In genomic region chr7:6273380-6273837, GRCh38 we compare ENCODE assay signal across 8 cellular contexts. TPM values are rescaled to one million over a fixed set of nuclear protein-coding genes. Genes with fewer than 3 reads are reported as not detected.
A peak's percentile ranks its signal among the peaks of the same experiment; 100 is the strongest.
DNase-seq lines count a peak whose midpoint lies in the region; ATAC-seq and TF ChIP-seq lines count a peak whose summit lies in the region.

No MANE protein-coding gene starts in this region.

- H3K9ac ChIP-seq in SK-N-SH: no peak overlapping the region

- peaks cover 37% of the 10 kb centered on the region for H3K79me2 ChIP-seq in SK-N-SH (ENCODE audit: insufficient read depth)

- TF ChIP-seq CTCF in SK-N-SH (IDR thresholded peaks at IDR 0.05) (no peak), mesothelial cell of epicardium (IDR thresholded peaks at IDR 0.05; ENCODE audit: unreplicated experiment) (no peak)

- H3K27ac ChIP-seq in SK-N-SH (ENCODE audit: low read depth in 2 of 2, low read length in 1 of 2): no peak overlapping the region

- no peaks in the 10 kb centered on the region for H3K9me3 ChIP-seq in SK-N-SH

- H3K4me3 Mint-ChIP-seq in mesothelial cell of epicardium: peak overlapping the region; percentile 74

- no peaks in the 10 kb centered on the region for H3K27me3 Mint-ChIP-seq in mesothelial cell of epicardium (ENCODE audit: low read depth)

- H2AFZ ChIP-seq in SK-N-SH (ENCODE audit: low read depth): peak overlapping the region; percentile 93; the same call in 1 of the 2 replicates

- DNase-seq in COR-L47 (lab: John Stamatoyannopoulos, UW) (peak; percentile 86), NCI-H1092 (lab: John Stamatoyannopoulos, UW) (peak; percentile 61), SK-N-SH (peak; percentile 60), mesothelial cell of epicardium (ENCODE audit: low spot score in 2 of 2, unreplicated experiment in 2 of 2) (peak in 1 of 2 experiments; percentile 56), HK-2 (ENCODE audit: unreplicated experiment) (no peak)

- TF ChIP-seq RAD21 in SK-N-SH (IDR thresholded peaks at IDR 0.05; ENCODE audit: low read length): no peak

- H3K9me2 ChIP-seq in SK-N-SH: no peaks in the 10 kb centered on the region

- H3K4me2 ChIP-seq in SK-N-SH: peak overlapping the region; percentile 71

- H3K9me3 Mint-ChIP-seq in mesothelial cell of epicardium: no peaks in the 10 kb centered on the region

- TF ChIP-seq EP300 in SK-N-SH (IDR thresholded peaks at IDR 0.05; ENCODE audit: borderline replicate concordance in 1 of 2, low read depth in 1 of 2, low read length in 1 of 2): no peak; a peak in 1 of 4 replicates

- H3K4me3 ChIP-seq in SK-N-SH (ENCODE audit: low read depth in 2 of 2, low read length in 1 of 2): no peak overlapping the region

- H3K4me1 ChIP-seq in SK-N-SH (ENCODE audit: control insufficient read depth in 1 of 2, insufficient read depth in 2 of 2, low read depth in 1 of 2, low read length in 1 of 2): peaks cover 12 to 28% of the 10 kb centered on the region in 2 experiments; a peak in 2 of 4 replicates

- 68% methylated on average over 6 of the region's 6 CpGs for WGBS in SK-N-SH (ENCODE audit: low lambda C conversion rate)

- H3K4me1 Mint-ChIP-seq in mesothelial cell of epicardium: peaks cover 64% of the 10 kb centered on the region

- POLR2A ChIA-PET in SK-N-SH (lab: Yijun Ruan, JAX): no interaction called here

- no peaks in the 10 kb centered on the region for H3K27me3 ChIP-seq in SK-N-SH (ENCODE audit: insufficient read depth)

- ATAC-seq in GM18867 (IDR thresholded peaks at IDR 0.05; ENCODE audit: unreplicated experiment) (no peak), HG03457 (IDR thresholded peaks at IDR 0.05; ENCODE audit: unreplicated experiment) (no peak), HG02798 (IDR thresholded peaks at IDR 0.05; ENCODE audit: poor library complexity, unreplicated experiment) (no peak)

- peaks cover 25% of the 10 kb centered on the region for H3F3A ChIP-seq in SK-N-SH (replicated peaks; ENCODE audit: insufficient read depth)

- peak overlapping the region; percentile 93 for H3K27ac Mint-ChIP-seq in mesothelial cell of epicardium

- H4K20me1 ChIP-seq in SK-N-SH (ENCODE audit: insufficient read depth): peaks cover 34% of the 10 kb centered on the region

- no peaks in the 10 kb centered on the region for H3K36me3 Mint-ChIP-seq in mesothelial cell of epicardium

- peaks cover 0 to 5% of the 10 kb centered on the region in 2 experiments for H3K36me3 ChIP-seq in SK-N-SH (replicated peaks in 1 of 2; ENCODE audit: control insufficient read depth in 1 of 2, insufficient read depth in 2 of 2, low read length in 1 of 2)

- CTCF ChIA-PET in SK-N-SH (lab: Yijun Ruan, JAX): interaction anchor here (0.7 to 1.6 kb wide), 10 partner anchors 8 to 417 kb away, joined by 3 to 6 read pairs (median 4); no protein-coding TSS in a partner anchor

TF ChIP-seq in SK-N-SH, 30 proteins besides CTCF, POLR2A, EP300 and RAD21:
- TF ChIP-seq FOXM1 (IDR thresholded peaks at IDR 0.05; ENCODE audit: low read depth) (no peak), NFIC (IDR thresholded peaks at IDR 0.05; ENCODE audit: borderline replicate concordance) (0 out of 2 replicates have a peak, but pooled peaks have one; percentile 10), EZH2phosphoT487 (IDR thresholded peaks at IDR 0.05; ENCODE audit: borderline replicate concordance, low read depth) (no peak), REST (IDR thresholded peaks at IDR 0.05; ENCODE audit: low read depth, low read length) (no peak), JUND (IDR thresholded peaks at IDR 0.05) (no peak)
TF ChIP-seq in SK-N-SH: peak in this region for 1.

RNA-seq across cellular contexts. Expression of gene CYTH3, which starts 1.0 kb away (rescaled TPM):
- polyA plus RNA-seq in SK-N-SH (2012; rRNA removed): 55.1 and 56.8 TPM in 2 replicates
- polyA plus RNA-seq in SK-N-SH (2012; cell fraction: cytosol; rRNA removed): 28.3 and 39.7 TPM in 2 replicates
- 98.4 and 108 TPM in 2 replicates for polyA plus RNA-seq in SK-N-SH (2012; cell fraction: nucleus; rRNA removed)
- 28.3 to 29.9 TPM (median 29.2 TPM) in 3 replicates for total RNA-seq in mesothelial cell of epicardium
